Comparison of ENCODE assay signal across 28 cellular contexts in the genomic region with DNA sequence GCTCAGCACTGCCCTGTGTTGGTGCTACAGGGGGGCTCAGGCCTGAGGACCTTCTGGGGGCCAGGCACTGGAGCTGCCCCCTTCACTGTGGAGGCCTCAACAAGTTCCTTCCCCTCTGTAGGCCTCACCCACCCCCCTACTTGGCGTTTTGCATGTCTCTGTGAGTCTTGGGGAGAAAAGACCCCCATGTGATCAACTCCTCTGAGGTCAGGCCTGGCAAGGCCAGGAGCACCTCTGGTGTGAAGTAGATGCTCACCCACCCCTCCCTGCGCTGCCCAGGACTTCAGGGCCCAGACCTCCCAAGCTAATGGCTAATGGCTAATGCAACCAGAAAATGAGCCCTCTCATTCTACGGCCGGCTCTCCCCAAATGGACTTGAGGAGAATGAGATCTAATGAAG. TPM values are rescaled to one million over a fixed set of nuclear protein-coding genes. Genes with fewer than 3 reads are reported as not detected.
"Had no signal": no experiment of that assay in that cellular context is flagged by ENCODE, and none has a peak within 500 bp of the region (broad histone marks: within the 10 kb centered on the region; RNA-seq: fewer than 3 reads in every experiment).

No MANE protein-coding gene starts in this region.

- H3K27ac Mint-ChIP-seq: memory B cell; natural killer cell; nephron progenitor cell; stimulated activated memory B cell treated with anti-CD40 and anti-IgM and Interleukin-4, amounts not matched to agents 10 μg/mL and 1 μg/mL and 100 μg/mL, for 72 hours; stimulated activated naive CD8-positive, alpha-beta T cell treated with anti-CD3 and anti-CD28 coated beads, Interleukin-15, amount 100 ng/mL, for 72 hours had no signal

- H3K4me2 ChIP-seq: hepatocyte, neural progenitor cell, smooth muscle cell had no signal

- H3K4me3 ChIP-seq: hepatocyte, left ventricle myocardium inferior, lung, neural progenitor cell, ovary, prostate gland, smooth muscle cell, tibial nerve, uterus had no signal

- H3K9me3 ChIP-seq: left ventricle myocardium inferior, ovary, prostate gland, tibial nerve, uterus had no signal

- H3K27ac ChIP-seq: hepatocyte, left ventricle myocardium inferior, neural progenitor cell, ovary, prostate gland, tibial nerve, uterus had no signal

- H3K36me3 ChIP-seq: left ventricle myocardium inferior, neural progenitor cell, ovary, prostate gland, tibial nerve, uterus had no signal

- ATAC-seq: natural killer cell; right cardiac atrium; stimulated activated memory B cell treated with anti-CD40 and anti-IgM and Interleukin-4, amounts not matched to agents 10 μg/mL and 1 μg/mL and 100 μg/mL, for 72 hours; stimulated activated naive CD8-positive, alpha-beta T cell treated with anti-CD3 and anti-CD28 coated beads, Interleukin-15, amount 100 ng/mL, for 72 hours had no signal

- H3K4me3 Mint-ChIP-seq: memory B cell; natural killer cell; nephron progenitor cell; neural progenitor cell; stimulated activated memory B cell treated with anti-CD40 and anti-IgM and Interleukin-4, amounts not matched to agents 10 μg/mL and 1 μg/mL and 100 μg/mL, for 72 hours; stimulated activated naive CD8-positive, alpha-beta T cell treated with anti-CD3 and anti-CD28 coated beads, Interleukin-15, amount 100 ng/mL, for 72 hours; type B pancreatic cell had no signal

- H3K27me3 Mint-ChIP-seq: stimulated activated memory B cell treated with anti-CD40 and anti-IgM and Interleukin-4, amounts not matched to agents 10 μg/mL and 1 μg/mL and 100 μg/mL, for 72 hours; stimulated activated naive CD8-positive, alpha-beta T cell treated with anti-CD3 and anti-CD28 coated beads, Interleukin-15, amount 100 ng/mL, for 72 hours had no signal

- H3K9ac ChIP-seq: neural progenitor cell had no signal

- H3K27me3 ChIP-seq: hepatocyte, ovary, tibial nerve, uterus had no signal

- H3K36me3 Mint-ChIP-seq: memory B cell; natural killer cell; neural progenitor cell; stimulated activated memory B cell treated with anti-CD40 and anti-IgM and Interleukin-4, amounts not matched to agents 10 μg/mL and 1 μg/mL and 100 μg/mL, for 72 hours; type B pancreatic cell had no signal

- H3K4me1 Mint-ChIP-seq: natural killer cell; stimulated activated memory B cell treated with anti-CD40 and anti-IgM and Interleukin-4, amounts not matched to agents 10 μg/mL and 1 μg/mL and 100 μg/mL, for 72 hours; stimulated activated naive CD8-positive, alpha-beta T cell treated with anti-CD3 and anti-CD28 coated beads, Interleukin-15, amount 100 ng/mL, for 72 hours had no signal

- H3K4me1 ChIP-seq: prostate gland had no signal

- H3K9me3 Mint-ChIP-seq: memory B cell; natural killer cell; stimulated activated memory B cell treated with anti-CD40 and anti-IgM and Interleukin-4, amounts not matched to agents 10 μg/mL and 1 μg/mL and 100 μg/mL, for 72 hours; stimulated activated naive CD8-positive, alpha-beta T cell treated with anti-CD3 and anti-CD28 coated beads, Interleukin-15, amount 100 ng/mL, for 72 hours; type B pancreatic cell had no signal

- DNase-seq: islet precursor cell; left ventricle myocardium inferior; natural killer cell; nephron progenitor cell; ovary; retina; right cardiac atrium; stimulated activated CD4-positive, alpha-beta T cell treated with anti-CD3 and anti-CD28 coated beads, Interleukin-1b, Interleukin-23, amount 100 ng/mL, for 48 hours; stimulated activated CD4-positive, alpha-beta T cell treated with anti-CD3 and anti-CD28 coated beads, Interleukin-2, amount 100 ng/mL, for 48 hours; stimulated activated CD4-positive, alpha-beta T cell treated with anti-CD3 and anti-CD28 coated beads, Interleukin-4, amount 100 ng/mL, for 4 hours; stimulated activated CD8-positive, alpha-beta memory T cell treated with anti-CD3 and anti-CD28 coated beads, Interleukin-4, amount 100 ng/mL, for 48 hours; stimulated activated naive CD4-positive, alpha-beta T cell treated with Interleukin-2 at 50 U/mL for 16 hours; stimulated activated naive CD8-positive, alpha-beta T cell treated with anti-CD3 and anti-CD28 coated beads, Interleukin-15, amount 100 ng/mL, for 72 hours; substantia nigra; uterus had no signal

RNA-seq across cellular contexts. Expression of gene CHRNB4, which starts 34.2 kb away (rescaled TPM):
- total RNA-seq: hepatocyte, left ventricle myocardium inferior, lung, mucosa of gallbladder, natural killer cell, omental fat pad, right cardiac atrium, smooth muscle cell, tibial nerve had no signal
- polyA plus RNA-seq: right cardiac atrium, smooth muscle cell had no signal

RNA-seq across cellular contexts. Expression of gene CHRNA3, which starts 54.4 kb away (rescaled TPM):
- total RNA-seq: natural killer cell, ovary, skeletal muscle tissue, smooth muscle cell, tibial nerve, ureter had no signal
